In the genomic region with DNA sequence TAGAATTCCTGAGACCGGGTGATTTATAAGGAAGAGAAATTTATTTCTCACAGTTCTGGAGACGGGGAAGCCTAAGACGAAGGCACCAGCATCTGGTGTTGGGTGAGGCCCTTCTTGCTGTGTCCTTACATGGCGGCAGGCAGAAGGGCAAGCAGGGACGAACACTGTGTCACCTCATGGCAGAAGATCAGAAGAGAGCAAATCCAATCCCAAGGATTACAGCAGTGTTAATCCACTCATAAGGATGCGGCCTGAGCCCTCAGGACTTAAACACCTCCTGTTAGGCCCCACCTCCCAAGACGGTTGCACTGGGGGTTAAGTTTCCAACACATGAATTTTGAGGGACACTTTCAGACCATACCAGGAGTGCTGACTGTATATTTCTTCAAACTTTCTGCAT, we compare ENCODE assay signal across 24 cellular contexts.
DNase-seq lines count a peak whose midpoint lies in the region; TF ChIP-seq lines count a peak whose summit lies in the region.
"Had no signal": no experiment of that assay in that cellular context is flagged by ENCODE, and none has a peak within 500 bp of the region (broad histone marks: within the 10 kb centered on the region; RNA-seq: fewer than 3 reads in every experiment).

No MANE protein-coding gene starts in this region.

- H3K9me3 ChIP-seq in WERI-Rb-1 (ENCODE audit: severe bottlenecking) = peaks cover 11% of the 10 kb centered on the region
- H3K9me3 ChIP-seq: A549; BLaER1 treated with 17β-estradiol and CSF1 and Interleukin-3, amounts not matched to agents 10 nM and 100 nM had no signal

- H3K27ac ChIP-seq in WERI-Rb-1 = peak overlapping the region; percentile 44
- H3K27ac ChIP-seq in caudate nucleus (ENCODE audit: low read depth, low read length) = no peak overlapping the region
- H3K27ac ChIP-seq: 22Rv1; A549; BLaER1 treated with 17β-estradiol and CSF1 and Interleukin-3, amounts not matched to agents 10 nM and 100 nM; C4-2B had no signal

- TF ChIP-seq CTCF in WERI-Rb-1 (IDR thresholded peaks at IDR 0.05; ENCODE audit: low read depth, low read length) = no peak

- H3K4me3 ChIP-seq in WERI-Rb-1 (ENCODE audit: low read depth, low read length) = no peak overlapping the region
- H3K4me3 ChIP-seq: A549; BLaER1 treated with 17β-estradiol and CSF1 and Interleukin-3, amounts not matched to agents 10 nM and 100 nM; GM12878 had no signal

- peak; percentile 19 for DNase-seq in activated effector memory CD4-positive, alpha-beta T cell treated with anti-CD3 and anti-CD28 coated beads, Interleukin-2, amount 50 U/mL, for 16 hours
- DNase-seq in activated effector memory CD4-positive, alpha-beta T cell treated with Interleukin-2 at 50 U/mL for 16 hours = no peak
- DNase-seq in NCI-H82 (lab: John Stamatoyannopoulos, UW) (peak; percentile 99), WERI-Rb-1 (peak; percentile 93), SKM-1 treated with dmso at 0.1 percent for 144 hours (lab: John Stamatoyannopoulos, UW; ENCODE audit: unreplicated experiment) (no peak), caudate nucleus (lab: John Stamatoyannopoulos, UW) (no peak), CD1c-positive myeloid dendritic cell (ENCODE audit: extremely low spot score) (no peak)
- DNase-seq: AML-193; CD4-positive, alpha-beta memory T cell; CD4-positive, CD25-positive, alpha-beta regulatory T cell; CD8-positive, alpha-beta memory T cell; COR-L47; DMS 273 treated with DMSO at 0.1 percent for 48 hours; DMS153; DMS53; DMS79; DND-41; EL; GDM1 had no signal

- H3K36me3 ChIP-seq in WERI-Rb-1 = no peaks in the 10 kb centered on the region
- H3K36me3 ChIP-seq: BLaER1 treated with 17β-estradiol and CSF1 and Interleukin-3, amounts not matched to agents 10 nM and 100 nM had no signal

- H3K27me3 ChIP-seq in WERI-Rb-1 (ENCODE audit: insufficient read depth, low read depth, severe bottlenecking) = no peaks in the 10 kb centered on the region
- H3K27me3 ChIP-seq: BLaER1 treated with 17β-estradiol and CSF1 and Interleukin-3, amounts not matched to agents 10 nM and 100 nM had no signal

Comparison
In these comparisons a context has a peak if more than half of its experiments do, and no peak if none do; other contexts are left out.
1. DNase-seq: peak in activated effector memory CD4-positive, alpha-beta T cell treated with anti-CD3 and anti-CD28 coated beads, Interleukin-2, amount 50 U/mL, for 16 hours (single experiment), NCI-H82 (single experiment) and WERI-Rb-1 (single experiment); none in activated effector memory CD4-positive, alpha-beta T cell treated with Interleukin-2 at 50 U/mL for 16 hours (single experiment), SKM-1 treated with dmso at 0.1 percent for 144 hours (single experiment), caudate nucleus (0 of 61) and CD1c-positive myeloid dendritic cell (single experiment).